ENCODE assay signal across 22 cellular contexts in genomic region chr12:124854637-124855184, GRCh38. TPM values are rescaled to one million over a fixed set of nuclear protein-coding genes. Genes with fewer than 3 reads are reported as not detected.
DNase-seq lines count a peak whose midpoint lies in the region; ATAC-seq, FAIRE-seq and TF ChIP-seq lines count a peak whose summit lies in the region.
"Had no signal": no experiment of that assay in that cellular context is flagged by ENCODE, and none has a peak within 500 bp of the region (broad histone marks: within the 10 kb centered on the region; RNA-seq: fewer than 3 reads in every experiment).

No MANE protein-coding gene starts in this region.

- no peaks in the 10 kb centered on the region for H3K9me3 Mint-ChIP-seq in stimulated activated effector memory CD8-positive, alpha-beta T cell treated with anti-CD3 and anti-CD28 coated beads, Interleukin-12 subunit alpha, Interleukin-12 subunit beta, amount 100 ng/mL, for 72 hours
- no peaks in the 10 kb centered on the region for H3K9me3 Mint-ChIP-seq in HFFc6
- H3K9me3 Mint-ChIP-seq: activated naive CD8-positive, alpha-beta T cell treated with anti-CD3 and anti-CD28 coated beads, Interleukin-2, amount 50 U/mL, for 24 hours; naive B cell had no signal

- DNase-seq in HepG2 (ENCODE audit: low spot score) = no peak
- no peak for DNase-seq in stimulated activated effector memory CD8-positive, alpha-beta T cell treated with anti-CD3 and anti-CD28 coated beads, Interleukin-12 subunit alpha, Interleukin-12 subunit beta, amount 100 ng/mL, for 72 hours (ENCODE audit: low spot score in 2 of 2)
- no peak for DNase-seq in HFFc6
- DNase-seq in GDM1 (lab: John Stamatoyannopoulos, UW) = no peak
- DNase-seq in G401 (ENCODE audit: low spot score) = no peak
- DNase-seq in NCI-H2107 (lab: John Stamatoyannopoulos, UW) = no peak
- DNase-seq: activated CD4-positive, alpha-beta T cell treated with anti-CD3 and anti-CD28 coated beads for 36 hours; activated naive CD8-positive, alpha-beta T cell treated with anti-CD3 and anti-CD28 coated beads, Interleukin-2, amount 50 U/mL, for 24 hours; foreskin melanocyte; islet precursor cell; mesendoderm; MG63; naive B cell; NCI-H1694; SHP77; stomach; SW 1271 had no signal

- no peak for ATAC-seq in HepG2
- ATAC-seq in stimulated activated effector memory CD8-positive, alpha-beta T cell treated with anti-CD3 and anti-CD28 coated beads, Interleukin-12 subunit alpha, Interleukin-12 subunit beta, amount 100 ng/mL, for 72 hours = no peak
- ATAC-seq: activated CD4-positive, alpha-beta T cell treated with anti-CD3 and anti-CD28 coated beads for 36 hours; activated naive CD8-positive, alpha-beta T cell treated with anti-CD3 and anti-CD28 coated beads, Interleukin-2, amount 50 U/mL, for 24 hours had no signal

- no peak overlapping the region for H2AFZ ChIP-seq in HepG2 (ENCODE audit: low read length)

- POLR2A ChIA-PET in HepG2 (lab: Yijun Ruan, JAX) = interaction anchor here (0.8 to 2.6 kb wide), 14 partner anchors 8 to 85 kb away, joined by 3 to 9 read pairs (median 4); partner anchors contain the start of genes SCARB1 and UBC

- peaks cover 25% of the 10 kb centered on the region for H3K4me1 Mint-ChIP-seq in stimulated activated effector memory CD8-positive, alpha-beta T cell treated with anti-CD3 and anti-CD28 coated beads, Interleukin-12 subunit alpha, Interleukin-12 subunit beta, amount 100 ng/mL, for 72 hours
- peaks cover 25% of the 10 kb centered on the region for H3K4me1 Mint-ChIP-seq in HFFc6 (ENCODE audit: low read depth)
- H3K4me1 Mint-ChIP-seq: activated CD4-positive, alpha-beta T cell treated with anti-CD3 and anti-CD28 coated beads for 36 hours had no signal

- no TSS peak for BruUV-seq in HepG2 (replicated peaks; lab: Mats Ljungman, UMichigan)

- CTCF ChIA-PET in HepG2 (lab: Yijun Ruan, JAX; ENCODE audit: low intra/inter-chr PET ratio, low total read pairs) = interaction anchor here (1.0 to 1.5 kb wide), 2 partner anchors 44 to 52 kb away, joined by 3 to 4 read pairs; no protein-coding TSS in a partner anchor

- no peak for FAIRE-seq in HepG2 (lab: Jason Lieb, UNC)
- FAIRE-seq: bronchial epithelial cell, G401.6 had no signal

- TF ChIP-seq CTCF in HepG2 (CRISPR knock-in tag; IDR thresholded peaks at IDR 0.05) (peak; percentile 29; the same call in 1 of the 2 replicates), HFFc6 (IDR thresholded peaks at IDR 0.05) (no peak)

- intact Hi-C loops in HepG2 (cut with micrococcal nuclease; ENCODE audit: unreplicated experiment) = no loop called here

- H3K9ac ChIP-seq in BLaER1 treated with 17β-estradiol and CSF1 and Interleukin-3, amounts not matched to agents 10 nM and 100 nM = peak overlapping the region; percentile 12 to 65 (median 53); a peak in 12 of 22 replicates
- no peak overlapping the region for H3K9ac ChIP-seq in HepG2 (ENCODE audit: insufficient read depth, low read depth, low read length)

- H4K20me1 ChIP-seq in BLaER1 treated with 17β-estradiol and CSF1 and Interleukin-3, amounts not matched to agents 10 nM and 100 nM = peaks cover 0 to 100% (median 91%) of the 10 kb centered on the region in 11 experiments; a peak in 16 of 22 replicates
- peaks cover 28% of the 10 kb centered on the region for H4K20me1 ChIP-seq in HepG2 (ENCODE audit: insufficient read depth, low read length)

- no peak for TF ChIP-seq POLR2A in HepG2 (IDR thresholded peaks at IDR 0.05; ENCODE audit: insufficient read depth in 1 of 2, low read depth in 2 of 2, low read length in 2 of 2)

- peaks cover 3% of the 10 kb centered on the region for H3K36me3 Mint-ChIP-seq in stimulated activated effector memory CD8-positive, alpha-beta T cell treated with anti-CD3 and anti-CD28 coated beads, Interleukin-12 subunit alpha, Interleukin-12 subunit beta, amount 100 ng/mL, for 72 hours
- H3K36me3 Mint-ChIP-seq in HFFc6 (ENCODE audit: low read depth) = peaks cover 7% of the 10 kb centered on the region

- 95% methylated on average over 11 of the region's 11 CpGs for WGBS in HepG2 (ENCODE audit: low lambda C conversion rate)

- peak overlapping the region; percentile 73 to 93 (median 84); a peak in 21 of 22 replicates for H3K4me2 ChIP-seq in BLaER1 treated with 17β-estradiol and CSF1 and Interleukin-3, amounts not matched to agents 10 nM and 100 nM
- H3K4me2 ChIP-seq in HepG2 (ENCODE audit: low read depth, low read length) = peak overlapping the region; percentile 60; the same call in 1 of the 2 replicates

- no peak for TF ChIP-seq RAD21 in HepG2 (CRISPR knock-in tag; IDR thresholded peaks at IDR 0.05)

- H3K27ac ChIP-seq in BLaER1 treated with 17β-estradiol and CSF1 and Interleukin-3, amounts not matched to agents 10 nM and 100 nM = peak overlapping the region; percentile 41 to 76 (median 66); a peak in 20 of 22 replicates
- H3K27ac ChIP-seq in angular gyrus (ENCODE audit: low read depth, low read length) (peak overlapping the region; percentile 53), HepG2 (ENCODE audit: extremely low read length, insufficient read depth, low read length) (peak overlapping the region; percentile 46)
- H3K27ac ChIP-seq: HL-60 had no signal

- peaks cover 55 to 91% (median 73%) of the 10 kb centered on the region in 10 experiments for H3K4me1 ChIP-seq in BLaER1 treated with 17β-estradiol and CSF1 and Interleukin-3, amounts not matched to agents 10 nM and 100 nM
- H3K4me1 ChIP-seq in HepG2 (ENCODE audit: insufficient read depth, low read length) = peaks cover 82% of the 10 kb centered on the region

- no peak overlapping the region for H3K4me3 ChIP-seq in BLaER1 treated with 17β-estradiol and CSF1 and Interleukin-3, amounts not matched to agents 10 nM and 100 nM
- no peak overlapping the region for H3K4me3 ChIP-seq in HepG2 (replicated peaks in 1 of 3; ENCODE audit: insufficient read depth in 1 of 3, low read depth in 2 of 3, low read length in 3 of 3)
- H3K4me3 ChIP-seq: MG63, stomach had no signal

- no peak overlapping the region for H3K4me3 Mint-ChIP-seq in stimulated activated effector memory CD8-positive, alpha-beta T cell treated with anti-CD3 and anti-CD28 coated beads, Interleukin-12 subunit alpha, Interleukin-12 subunit beta, amount 100 ng/mL, for 72 hours
- H3K4me3 Mint-ChIP-seq in HFFc6 = no peak overlapping the region
- H3K4me3 Mint-ChIP-seq: activated CD4-positive, alpha-beta T cell treated with anti-CD3 and anti-CD28 coated beads for 36 hours; activated naive CD8-positive, alpha-beta T cell treated with anti-CD3 and anti-CD28 coated beads, Interleukin-2, amount 50 U/mL, for 24 hours had no signal

- in situ Hi-C loops in HepG2 (cut with HindIII; ENCODE audit: extremely low pct_ligation_motif_present, low pct_unique_long_range_greater_than_20kb) = no loop called here
- in situ Hi-C loops in G401 (cut with HindIII; ENCODE audit: low sequenced_read_pairs) = no loop called here

- no peaks in the 10 kb centered on the region for H3K9me3 ChIP-seq in BLaER1 treated with 17β-estradiol and CSF1 and Interleukin-3, amounts not matched to agents 10 nM and 100 nM (replicated peaks in 1 of 11)
- H3K9me3 ChIP-seq in HepG2 (ENCODE audit: low read length) = no peaks in the 10 kb centered on the region
- H3K9me3 ChIP-seq: MG63, stomach had no signal

- no peak for TF ChIP-seq EP300 in HepG2 (IDR thresholded peaks at IDR 0.05; ENCODE audit: low read depth in 2 of 2, low read length in 2 of 2)
- no peak for TF ChIP-seq EP300 in HepG2 (CRISPR knock-in tag; IDR thresholded peaks at IDR 0.05; ENCODE audit: borderline replicate concordance)

- H3K79me2 ChIP-seq in HepG2 (ENCODE audit: insufficient read depth, low read length) = peaks cover 80% of the 10 kb centered on the region

- no peaks in the 10 kb centered on the region for H3K27me3 ChIP-seq in BLaER1 treated with 17β-estradiol and CSF1 and Interleukin-3, amounts not matched to agents 10 nM and 100 nM
- H3K27me3 ChIP-seq in HepG2 (ENCODE audit: control insufficient read depth in 1 of 2, insufficient read depth in 2 of 2, low read length in 2 of 2) = no peaks in the 10 kb centered on the region
- H3K27me3 ChIP-seq: MG63, stomach had no signal

- peaks cover 3% of the 10 kb centered on the region for H3K27me3 Mint-ChIP-seq in HFFc6 (ENCODE audit: insufficient read depth)
- H3K27me3 Mint-ChIP-seq: activated CD4-positive, alpha-beta T cell treated with anti-CD3 and anti-CD28 coated beads for 36 hours; activated naive CD8-positive, alpha-beta T cell treated with anti-CD3 and anti-CD28 coated beads, Interleukin-2, amount 50 U/mL, for 24 hours; naive B cell had no signal

- peak overlapping the region; percentile 23 for H3K27ac Mint-ChIP-seq in stimulated activated effector memory CD8-positive, alpha-beta T cell treated with anti-CD3 and anti-CD28 coated beads, Interleukin-12 subunit alpha, Interleukin-12 subunit beta, amount 100 ng/mL, for 72 hours
- H3K27ac Mint-ChIP-seq in HFFc6 = no peak overlapping the region
- H3K27ac Mint-ChIP-seq: activated CD4-positive, alpha-beta T cell treated with anti-CD3 and anti-CD28 coated beads for 36 hours; activated naive CD8-positive, alpha-beta T cell treated with anti-CD3 and anti-CD28 coated beads, Interleukin-2, amount 50 U/mL, for 24 hours had no signal

- H3K36me3 ChIP-seq in BLaER1 treated with 17β-estradiol and CSF1 and Interleukin-3, amounts not matched to agents 10 nM and 100 nM = peaks cover 7 to 94% (median 69%) of the 10 kb centered on the region in 11 experiments; a peak in 21 of 22 replicates
- peaks cover 6 to 23% of the 10 kb centered on the region in 2 experiments for H3K36me3 ChIP-seq in HepG2 (replicated peaks in 1 of 2; ENCODE audit: control insufficient read depth in 1 of 2, insufficient read depth in 2 of 2, low read length in 2 of 2)
- H3K36me3 ChIP-seq: MG63, stomach had no signal

RNA-seq across cellular contexts. Expression of gene SCARB1, which starts 9.0 kb away (rescaled TPM):
- 33.2 and 63.4 TPM in 2 replicates for total RNA-seq in HepG2 (2016; rRNA removed; fragmentation: Illumina TruSeq; extraction: Trizol)
- total RNA-seq in HepG2 (2016; cell fraction: cytosol; rRNA removed; fragmentation: Illumina TruSeq; extraction: Trizol; ENCODE audit: low read depth) = 10.1 and 11.6 TPM in 2 replicates
- total RNA-seq in HepG2 (2016; cell fraction: insoluble cytoplasmic fraction; rRNA removed; fragmentation: Illumina TruSeq; extraction: Trizol) = 24.7 and 65.3 TPM in 2 replicates
- 32.7 and 33.2 TPM in 2 replicates for total RNA-seq in HepG2 (2016; cell fraction: membrane; rRNA removed; fragmentation: Illumina TruSeq; extraction: Trizol)
- total RNA-seq in HepG2 (2016; cell fraction: nucleus; rRNA removed; fragmentation: Illumina TruSeq; extraction: Trizol) = 82.8 and 99.0 TPM in 2 replicates
- 160 and 189 TPM in 2 replicates for polyA plus RNA-seq in HepG2 (2011; rRNA removed)
- 208 and 213 TPM in 2 replicates for polyA plus RNA-seq in HepG2 (2011; cell fraction: cytosol; rRNA removed)
- polyA plus RNA-seq in HepG2 (2011; cell fraction: nucleus; rRNA removed) = 869 and 1,053 TPM in 2 replicates
- 214 and 253 TPM in 2 replicates for polyA plus RNA-seq in HepG2 (2012)
- 18.1 and 20.1 TPM in 2 replicates for polyA plus RNA-seq in HepG2 (2016; cell fraction: cytosol; fragmentation: Illumina TruSeq; extraction: Trizol; ENCODE audit: low read depth)
- 42.8 and 60.7 TPM in 2 replicates for polyA plus RNA-seq in HepG2 (2016; cell fraction: insoluble cytoplasmic fraction; fragmentation: Illumina TruSeq; extraction: Trizol; ENCODE audit: low read depth)
- 42.2 and 44.0 TPM in 2 replicates for polyA plus RNA-seq in HepG2 (2016; cell fraction: membrane; fragmentation: Illumina TruSeq; extraction: Trizol; ENCODE audit: low read depth)
- polyA plus RNA-seq in HepG2 (2016; cell fraction: nucleus; fragmentation: Illumina TruSeq; extraction: Trizol; ENCODE audit: insufficient read depth, low read depth) = 235 and 236 TPM in 2 replicates
- 104 and 367 TPM in 2 replicates for polyA minus RNA-seq in HepG2 (2011; rRNA and poly(A)+ RNA removed; ENCODE audit: low replicate concordance)
- 143 and 183 TPM in 2 replicates for polyA minus RNA-seq in HepG2 (2011; cell fraction: cytosol; rRNA and poly(A)+ RNA removed)
- 104 and 119 TPM in 2 replicates for polyA minus RNA-seq in HepG2 (2011; cell fraction: nucleus; rRNA and poly(A)+ RNA removed)
- 10 to 100 TPM; 34.8 to 46.3 (median 36.8) TPM for total RNA-seq in HFFc6 (2021; fragmentation: NEBNext Ultra II Directional; extraction: Animal tissue kit (Norgen Biotek cat#: 25700))
- 106 and 107 TPM in 2 replicates for total RNA-seq in G401 (2014; rRNA removed; shearing (Covaris generic))

RNA-seq across cellular contexts. Expression of gene UBC, which starts 59.7 kb away (rescaled TPM):
- total RNA-seq in HepG2 (2016; rRNA removed; fragmentation: Illumina TruSeq; extraction: Trizol) = 805 and 1,167 TPM in 2 replicates
- total RNA-seq in HepG2 (2016; cell fraction: cytosol; rRNA removed; fragmentation: Illumina TruSeq; extraction: Trizol; ENCODE audit: low read depth) = 330 and 384 TPM in 2 replicates
- total RNA-seq in HepG2 (2016; cell fraction: insoluble cytoplasmic fraction; rRNA removed; fragmentation: Illumina TruSeq; extraction: Trizol) = 802 and 1,160 TPM in 2 replicates
- 388 and 438 TPM in 2 replicates for total RNA-seq in HepG2 (2016; cell fraction: membrane; rRNA removed; fragmentation: Illumina TruSeq; extraction: Trizol)
- 473 and 495 TPM in 2 replicates for total RNA-seq in HepG2 (2016; cell fraction: nucleus; rRNA removed; fragmentation: Illumina TruSeq; extraction: Trizol)
- 1,432 and 1,529 TPM in 2 replicates for polyA plus RNA-seq in HepG2 (2011; rRNA removed)
- polyA plus RNA-seq in HepG2 (2011; cell fraction: cytosol; rRNA removed) = 1,350 and 1,708 TPM in 2 replicates
- 541 and 721 TPM in 2 replicates for polyA plus RNA-seq in HepG2 (2011; cell fraction: nucleus; rRNA removed)
- polyA plus RNA-seq in HepG2 (2012) = 920 and 1,315 TPM in 2 replicates
- 299 and 343 TPM in 2 replicates for polyA plus RNA-seq in HepG2 (2016; cell fraction: cytosol; fragmentation: Illumina TruSeq; extraction: Trizol; ENCODE audit: low read depth)
- 1,055 and 1,063 TPM in 2 replicates for polyA plus RNA-seq in HepG2 (2016; cell fraction: insoluble cytoplasmic fraction; fragmentation: Illumina TruSeq; extraction: Trizol; ENCODE audit: low read depth)
- 279 and 340 TPM in 2 replicates for polyA plus RNA-seq in HepG2 (2016; cell fraction: membrane; fragmentation: Illumina TruSeq; extraction: Trizol; ENCODE audit: low read depth)
- 688 and 691 TPM in 2 replicates for polyA plus RNA-seq in HepG2 (2016; cell fraction: nucleus; fragmentation: Illumina TruSeq; extraction: Trizol; ENCODE audit: insufficient read depth, low read depth)
- 531 and 665 TPM in 2 replicates for polyA minus RNA-seq in HepG2 (2011; rRNA and poly(A)+ RNA removed; ENCODE audit: low replicate concordance)
- 412 and 617 TPM in 2 replicates for polyA minus RNA-seq in HepG2 (2011; cell fraction: cytosol; rRNA and poly(A)+ RNA removed)
- polyA minus RNA-seq in HepG2 (2011; cell fraction: nucleus; rRNA and poly(A)+ RNA removed) = 99.5 and 162 TPM in 2 replicates
- total RNA-seq in HFFc6 (2021; fragmentation: NEBNext Ultra II Directional; extraction: Animal tissue kit (Norgen Biotek cat#: 25700)) = 1,000 to 10,000 TPM; 1,112 to 1,171 (median 1,143) TPM
- 869 and 1,083 TPM in 2 replicates for total RNA-seq in G401 (2014; rRNA removed; shearing (Covaris generic))
